ENCODE assay signal across 21 cellular contexts in the genomic region with DNA sequence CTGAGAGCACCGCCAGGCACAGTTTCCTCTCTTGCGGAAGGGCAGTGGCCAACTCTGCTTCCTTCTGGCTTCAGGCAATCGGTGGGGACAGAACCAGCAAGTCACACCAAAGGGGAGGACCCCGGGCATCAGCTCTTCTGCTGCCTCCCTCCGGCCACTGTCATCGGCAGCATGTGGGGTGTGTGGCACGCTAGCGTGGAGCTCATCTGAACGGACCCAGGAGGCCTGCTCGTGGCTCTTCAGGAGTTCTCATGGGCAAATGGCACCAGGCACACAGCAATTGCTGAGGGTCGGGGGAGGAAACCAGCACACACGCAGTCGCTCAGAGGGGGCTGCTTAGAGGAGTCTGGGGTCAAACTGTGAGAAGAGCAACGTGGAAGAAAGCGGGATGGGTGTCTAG.
"Had no signal": no experiment of that assay in that cellular context is flagged by ENCODE, and none has a peak within 500 bp of the region (broad histone marks: within the 10 kb centered on the region; RNA-seq: fewer than 3 reads in every experiment).

No MANE protein-coding gene starts in this region.

- H3K4me1 ChIP-seq: esophagus muscularis mucosa, left ventricle myocardium inferior, lower lobe of right lung, spleen had no signal

- DNase-seq: cortex of kidney; effector memory CD4-positive, alpha-beta T cell; gastrocnemius medialis; kidney; left cardiac atrium; left ventricle myocardium inferior; lower lobe of right lung; natural killer cell; spleen; stimulated activated CD4-positive, alpha-beta T cell treated with anti-CD3 and anti-CD28 coated beads, Interleukin-15, amount 100 ng/mL, for 24 hours; stimulated activated CD4-positive, alpha-beta T cell treated with anti-CD3 and anti-CD28 coated beads, Interleukin-1b, Interleukin-23, amount 100 ng/mL, for 48 hours; stimulated activated CD4-positive, alpha-beta T cell treated with anti-CD3 and anti-CD28 coated beads, Interleukin-4, amount 100 ng/mL, for 24 hours; stimulated activated naive CD8-positive, alpha-beta T cell treated with anti-CD3 and anti-CD28 coated beads, Interleukin-15, amount 100 ng/mL, for 72 hours; trophoblast cell had no signal

- H3K9me3 ChIP-seq: esophagus muscularis mucosa, gastrocnemius medialis, left ventricle myocardium inferior, lower lobe of right lung, spleen, thoracic aorta had no signal

- H3K36me3 Mint-ChIP-seq: memory B cell; mesothelial cell of epicardium; natural killer cell; stimulated activated memory B cell treated with anti-CD40 and anti-IgM and Interleukin-4, amounts not matched to agents 10 μg/mL and 1 μg/mL and 100 μg/mL, for 72 hours had no signal

- H3K4me3 ChIP-seq: esophagus muscularis mucosa, gastrocnemius medialis, left ventricle myocardium inferior, lower lobe of right lung, spleen, thoracic aorta had no signal

- H3K27ac ChIP-seq: epithelial cell of prostate, esophagus muscularis mucosa, gastrocnemius medialis, left ventricle myocardium inferior, lower lobe of right lung, spleen, thoracic aorta had no signal

- H3K4me1 Mint-ChIP-seq: memory B cell; neural crest cell; stimulated activated memory B cell treated with anti-CD40 and anti-IgM and Interleukin-4, amounts not matched to agents 10 μg/mL and 1 μg/mL and 100 μg/mL, for 72 hours had no signal

- H3K36me3 ChIP-seq: esophagus muscularis mucosa, gastrocnemius medialis, left ventricle myocardium inferior, lower lobe of right lung, spleen, thoracic aorta had no signal

- H3K27ac Mint-ChIP-seq: memory B cell; mesothelial cell of epicardium; natural killer cell; stimulated activated memory B cell treated with anti-CD40 and anti-IgM and Interleukin-4, amounts not matched to agents 10 μg/mL and 1 μg/mL and 100 μg/mL, for 72 hours; stimulated activated naive CD8-positive, alpha-beta T cell treated with anti-CD3 and anti-CD28 coated beads, Interleukin-15, amount 100 ng/mL, for 72 hours had no signal

- H3K4me3 Mint-ChIP-seq: memory B cell; mesothelial cell of epicardium; neural crest cell; stimulated activated memory B cell treated with anti-CD40 and anti-IgM and Interleukin-4, amounts not matched to agents 10 μg/mL and 1 μg/mL and 100 μg/mL, for 72 hours; stimulated activated naive CD8-positive, alpha-beta T cell treated with anti-CD3 and anti-CD28 coated beads, Interleukin-15, amount 100 ng/mL, for 72 hours had no signal

- H3K9me3 Mint-ChIP-seq: memory B cell; mesothelial cell of epicardium; natural killer cell; neural crest cell; stimulated activated memory B cell treated with anti-CD40 and anti-IgM and Interleukin-4, amounts not matched to agents 10 μg/mL and 1 μg/mL and 100 μg/mL, for 72 hours; stimulated activated naive CD8-positive, alpha-beta T cell treated with anti-CD3 and anti-CD28 coated beads, Interleukin-15, amount 100 ng/mL, for 72 hours had no signal
